ENCODE assay signal across 8 cellular contexts in genomic region chr4:82797591-82798081, GRCh38. TPM values are rescaled to one million over a fixed set of nuclear protein-coding genes. Genes with fewer than 3 reads are reported as not detected.
DNase-seq lines count a peak whose midpoint lies in the region; ATAC-seq, FAIRE-seq and TF ChIP-seq lines count a peak whose summit lies in the region.

No MANE protein-coding gene starts in this region.

- H4K20me1 ChIP-seq in GM12878 (ENCODE audit: control insufficient read depth, insufficient read depth) = no peaks in the 10 kb centered on the region

- no peak for TF ChIP-seq CTCF in GM12878 (IDR thresholded peaks at IDR 0.05 in 2 of 3, conservative IDR thresholded peaks at IDR 0.05 in 1 of 3; ENCODE audit: control insufficient read depth in 2 of 3, extremely low read depth in 1 of 3, insufficient read depth in 1 of 3, low read depth in 3 of 3, low read length in 3 of 3)
- no peak for TF ChIP-seq CTCF in spleen (IDR thresholded peaks at IDR 0.05 in 8 of 11, conservative IDR thresholded peaks at IDR 0.05 in 3 of 11)

- CTCF ChIA-PET in CD8-positive, alpha-beta memory T cell (lab: Charles Lee) = no interaction called here
- CTCF ChIA-PET in GM12878 (lab: Yijun Ruan, JAX) = interaction anchor here (0.6 kb wide), 1 partner anchor 14 kb away, joined by 3 read pairs; no protein-coding TSS in a partner anchor

- WGBS in GM12878 (ENCODE audit: insufficient coverage, insufficient replicate concordance, low lambda C conversion rate, missing lambda C conversion rate) = 17% methylated on average over 25 of the region's 37 CpGs
- 2 to 5% (median 4%) methylated on average over 35 to 37 of the region's 37 CpGs for WGBS in spleen, 5 donors

- POLR2A ChIA-PET in CD8-positive, alpha-beta memory T cell (lab: Charles Lee) = interaction anchor here (0.5 kb wide), 1 partner anchor 370 kb away, joined by 3 read pairs; no protein-coding TSS in a partner anchor
- POLR2A ChIA-PET in GM12878 (lab: Charles Lee) = no interaction called here

- peak overlapping the region; percentile 77 to 94 (median 86) for H3K4me3 Mint-ChIP-seq in CD8-positive, alpha-beta memory T cell

- no peak overlapping the region for H2AFZ ChIP-seq in GM12878 (ENCODE audit: control insufficient read depth, low read depth, low read length)

- no peaks in the 10 kb centered on the region for H3K36me3 ChIP-seq in CD8-positive, alpha-beta memory T cell (ENCODE audit: insufficient read depth, low read length)
- H3K36me3 ChIP-seq in HUES6 (ENCODE audit: control insufficient read depth, insufficient read depth, low read length) = no peaks in the 10 kb centered on the region
- no peaks in the 10 kb centered on the region for H3K36me3 ChIP-seq in GM12878 (ENCODE audit: control insufficient read depth in 2 of 2, insufficient read depth in 2 of 2, low read length in 1 of 2)
- H3K36me3 ChIP-seq in spleen = no peaks in the 10 kb centered on the region

- intact Hi-C loops in GM12878 (cut with micrococcal nuclease; ENCODE audit: unreplicated experiment) = no loop called here
- intact Hi-C loops in spleen (cut with DNase I; ENCODE audit: low total_unique reads) = no loop called here

- SMC1A ChIA-PET in GM12878 (lab: Charles Lee; ENCODE audit: uncharacterized antibody, unreplicated experiment) = no interaction called here

- H3K27me3 Mint-ChIP-seq in CD8-positive, alpha-beta memory T cell = peaks cover 14 to 21% of the 10 kb centered on the region in 2 donors

- H3K4me1 ChIP-seq in CD8-positive, alpha-beta memory T cell (ENCODE audit: insufficient read depth, low read length) = peaks cover 9% of the 10 kb centered on the region
- H3K4me1 ChIP-seq in HUES6 (ENCODE audit: control insufficient read depth, insufficient read depth, low read length) = peaks cover 10% of the 10 kb centered on the region
- H3K4me1 ChIP-seq in GM12878 (ENCODE audit: control insufficient read depth, insufficient read depth, low read length) = peaks cover 9% of the 10 kb centered on the region
- H3K4me1 ChIP-seq in spleen = peaks cover 0 to 36% (median 28%) of the 10 kb centered on the region in 6 donors

- peaks cover 19 to 34% (median 22%) of the 10 kb centered on the region in 3 donors for H3K4me1 Mint-ChIP-seq in CD8-positive, alpha-beta memory T cell

- peak overlapping the region; percentile 98 for H3K4me2 ChIP-seq in GM12878 (ENCODE audit: control insufficient read depth, insufficient read depth)

- H3K36me3 Mint-ChIP-seq in CD8-positive, alpha-beta memory T cell = peaks cover 0 to 4% (median 0%) of the 10 kb centered on the region in 3 donors

- no peaks in the 10 kb centered on the region for H3K27me3 ChIP-seq in CD8-positive, alpha-beta memory T cell (ENCODE audit: insufficient read depth, low read length, poor library complexity, severe bottlenecking)
- H3K27me3 ChIP-seq in HUES6 (ENCODE audit: control insufficient read depth, insufficient read depth, low read length) = peaks cover 100% of the 10 kb centered on the region
- no peaks in the 10 kb centered on the region for H3K27me3 ChIP-seq in GM12878 (replicated peaks in 1 of 2; ENCODE audit: control insufficient read depth in 2 of 2, insufficient read depth in 2 of 2, low read length in 1 of 2)
- H3K27me3 ChIP-seq in spleen (replicated peaks in 1 of 7) = peaks cover 0 to 55% (median 20%) of the 10 kb centered on the region in 7 donors

- TF ChIP-seq RAD21 in GM12878 (IDR thresholded peaks at IDR 0.05; ENCODE audit: insufficient read depth, low read depth, low read length) = no peak

- no peak for FAIRE-seq in GM12878 (lab: Jason Lieb, UNC)

- H3K4me3 ChIP-seq in CD8-positive, alpha-beta memory T cell (ENCODE audit: low read length) = no peak overlapping the region
- H3K4me3 ChIP-seq in HUES6 (ENCODE audit: low read depth, low read length) (peak overlapping the region; percentile 52), GM12878 (peak overlapping the region; percentile 84), spleen (peak overlapping the region; percentile 63 to 86 (median 71))

- peak overlapping the region; percentile 10 for H3K9ac ChIP-seq in HUES6 (ENCODE audit: low read length)
- no peak overlapping the region; the same call in 1 of the 2 replicates for H3K9ac ChIP-seq in GM12878 (ENCODE audit: control insufficient read depth, insufficient read depth, low read length)

- ATAC-seq in GM12878 = no peak; the same call in 2 of the 3 replicates
- ATAC-seq in GM19452 (IDR thresholded peaks at IDR 0.05; ENCODE audit: unreplicated experiment) = no peak
- ATAC-seq in HG03196 (IDR thresholded peaks at IDR 0.05; ENCODE audit: unreplicated experiment) = no peak

- H3K9me3 Mint-ChIP-seq in CD8-positive, alpha-beta memory T cell = no peaks in the 10 kb centered on the region

- peak in 3 of 5 donors; percentile 2 to 47 (median 6) for DNase-seq in CD8-positive, alpha-beta memory T cell
- DNase-seq in GM12878 (ENCODE audit: low read depth, low spot score) = no peak
- DNase-seq in islet precursor cell = peak; percentile 65
- DNase-seq in spleen = no peak
- no peak for DNase-seq in middle frontal gyrus (ENCODE audit: extremely low spot score, low spot score)

- no peaks in the 10 kb centered on the region for H3K9me3 ChIP-seq in CD8-positive, alpha-beta memory T cell (ENCODE audit: low read length)
- H3K9me3 ChIP-seq in HUES6 (ENCODE audit: control insufficient read depth, insufficient read depth, low read depth, low read length) (no peaks in the 10 kb centered on the region), GM12878 (replicated peaks; ENCODE audit: control insufficient read depth, insufficient read depth, low read length) (no peaks in the 10 kb centered on the region), spleen (no peaks in the 10 kb centered on the region)

- TF ChIP-seq POLR2A in GM12878 (IDR thresholded peaks at IDR 0.05; ENCODE audit: low read depth, low read length) (no peak), spleen (IDR thresholded peaks at IDR 0.05) (no peak)

- no TSS peak for BruUV-seq in GM12878 (replicated peaks; lab: Mats Ljungman, UMichigan)

- TF ChIP-seq EP300 in GM12878 (IDR thresholded peaks at IDR 0.05; ENCODE audit: borderline replicate concordance in 1 of 2, control insufficient read depth in 1 of 2, low read depth in 2 of 2, low read length in 2 of 2) = no peak

- no peaks in the 10 kb centered on the region for H3K79me2 ChIP-seq in GM12878 (ENCODE audit: control insufficient read depth, insufficient read depth, low read length)

- in situ Hi-C loops in GM12878 (cut with MboI) = no loop called here

- peak overlapping the region in 3 of 8 donors; percentile 47 to 59 (median 56) for H3K27ac Mint-ChIP-seq in CD8-positive, alpha-beta memory T cell

- RAD21 ChIA-PET in GM12878 (lab: Charles Lee; ENCODE audit: unreplicated experiment) = no interaction called here

- no peak overlapping the region for H3K27ac ChIP-seq in CD8-positive, alpha-beta memory T cell (ENCODE audit: low read depth, low read length)
- H3K27ac ChIP-seq in HUES6 (ENCODE audit: low read depth, low read length) (no peak overlapping the region), GM12878 (ENCODE audit: control insufficient read depth, insufficient read depth) (no peak overlapping the region), spleen (no peak overlapping the region)

TF ChIP-seq in GM12878, 131 proteins besides CTCF, POLR2A, EP300 and RAD21:
- TF ChIP-seq SUZ12 (IDR thresholded peaks at IDR 0.05; ENCODE audit: unreplicated experiment) = no peak
- TF ChIP-seq HDAC6 (IDR thresholded peaks at IDR 0.05; ENCODE audit: unreplicated experiment) = peak; percentile 95
TF ChIP-seq in GM12878: peak in this region for 1.

RNA-seq across cellular contexts. Expression of gene SCD5, which starts 1.0 kb away (rescaled TPM):
- total RNA-seq in CD8-positive, alpha-beta memory T cell = 1 to 10 TPM; 6.2 to 6.3 TPM
- polyA plus RNA-seq in CD8-positive, alpha-beta memory T cell = 2.6 TPM
- total RNA-seq in GM12878 (2013; cell fraction: nucleolus; rRNA removed) = 6.5 and 7.1 TPM in 2 replicates
- 6.3 and 7.9 TPM in 2 replicates for total RNA-seq in GM12878 (2014; rRNA removed)
- 4.0 and 4.5 TPM in 2 replicates for total RNA-seq in GM12878 (2014; rRNA removed; fragmentation: Illumina TruSeq; extraction: Trizol)
- total RNA-seq in GM12878 (2021) = 5.7 and 6.2 TPM in 2 replicates
- polyA plus RNA-seq in GM12878 (2011; ENCODE audit: low read depth) = 1.9 TPM
- 14.6 and 15.0 TPM in 2 replicates for polyA plus RNA-seq in GM12878 (2011; rRNA removed)
- polyA plus RNA-seq in GM12878 (2011; cell fraction: cytosol; rRNA removed) = 17.8 and 19.1 TPM in 2 replicates
- polyA plus RNA-seq in GM12878 (2011; cell fraction: nucleus; rRNA removed) = 3.8 and 6.8 TPM in 2 replicates
- polyA plus RNA-seq in GM12878 (2012) = 3.6 and 3.8 TPM in 2 replicates
- 4.8 and 5.9 TPM in 2 replicates for polyA plus RNA-seq in GM12878 (2014; fragmentation: Illumina TruSeq; extraction: Trizol)
- 1 to 10 TPM; 2.4 to 3.5 TPM for polyA plus RNA-seq in GM12878 (2014; fragmentation: Nextera tagmentation; extraction: Ambion mirVana)
- polyA plus RNA-seq in GM12878 (2014; rRNA removed) = 4.0 and 4.5 TPM in 2 replicates
- 1 to 10 TPM; 2.6 to 3.0 TPM for polyA plus RNA-seq in GM12878 (2016; fragmentation: Nextera tagmentation; extraction: Ambion mirVana)
- polyA minus RNA-seq in GM12878 (2011; rRNA and poly(A)+ RNA removed) = 15.6 and 17.9 TPM in 2 replicates
- polyA minus RNA-seq in GM12878 (2011; cell fraction: cytosol; rRNA and poly(A)+ RNA removed) = 8.2 and 10.0 TPM in 2 replicates
- polyA minus RNA-seq in GM12878 (2011; cell fraction: nucleus; rRNA and poly(A)+ RNA removed) = 4.8 and 10.9 TPM in 2 replicates
- 1 to 10 TPM; 2.9 to 7.2 (median 4.5) TPM for total RNA-seq in spleen
- 1 to 10 TPM in 2 of 3 donors, under 1 TPM in 1; 0.85 to 2.5 (median 1.4) TPM for polyA plus RNA-seq in spleen

Comparison
In these comparisons a context has a peak if more than half of its experiments do, and no peak if none do; other contexts are left out.
1. DNase-seq: peak in CD8-positive, alpha-beta memory T cell (3 of 5) and islet precursor cell (single experiment); none in GM12878 (single experiment), spleen (single experiment) and middle frontal gyrus (single experiment).